35 cellular contexts compared by ENCODE assay signal in genomic region chr4:39078829-39079228, GRCh38.
"Had no signal": no experiment of that assay in that cellular context is flagged by ENCODE, and none has a peak within 500 bp of the region (broad histone marks: within the 10 kb centered on the region; RNA-seq: fewer than 3 reads in every experiment).

No MANE protein-coding gene starts in this region.

- H3K4me3 ChIP-seq: MG63 had no signal

- DNase-seq: Karpas-422, Kasumi-1, MG63, MM.1S, MV-4-11, NCI-H1048, NCI-H1092, NCI-H1092 treated with DMSO at 0.1 percent for 48 hours, NCI-H1105, NCI-H1105 treated with DMSO at 0.1 percent for 48 hours, NCI-H1417, NCI-H1417 treated with DMSO at 0.1 percent for 48 hours, NCI-H1436, NCI-H1436 treated with DMSO at 0.1 percent for 48 hours, NCI-H146, NCI-H1694, NCI-H1694 treated with DMSO at 0.1 percent for 48 hours, NCI-H187, NCI-H187 treated with DMSO at 0.1 percent for 48 hours, NCI-H1930, NCI-H2029, NCI-H2029 treated with DMSO at 0.1 percent for 48 hours, NCI-H2081, NCI-H2081 treated with DMSO at 0.1 percent for 48 hours, NCI-H2107, NCI-H2171, NCI-H2171 treated with DMSO at 0.1 percent for 48 hours, NCI-H2227 treated with DMSO at 0.1 percent for 48 hours, NCI-H226, NCI-H345, NCI-H446, NCI-H446 treated with DMSO at 0.1 percent for 48 hours, NCI-H510A, NCI-H510A treated with DMSO at 0.1 percent for 48 hours, NCI-H524 had no signal

- H3K27me3 ChIP-seq: MG63 had no signal

- H3K9me3 ChIP-seq: MG63 had no signal
